11 cellular contexts compared by ENCODE assay signal in the genomic region with DNA sequence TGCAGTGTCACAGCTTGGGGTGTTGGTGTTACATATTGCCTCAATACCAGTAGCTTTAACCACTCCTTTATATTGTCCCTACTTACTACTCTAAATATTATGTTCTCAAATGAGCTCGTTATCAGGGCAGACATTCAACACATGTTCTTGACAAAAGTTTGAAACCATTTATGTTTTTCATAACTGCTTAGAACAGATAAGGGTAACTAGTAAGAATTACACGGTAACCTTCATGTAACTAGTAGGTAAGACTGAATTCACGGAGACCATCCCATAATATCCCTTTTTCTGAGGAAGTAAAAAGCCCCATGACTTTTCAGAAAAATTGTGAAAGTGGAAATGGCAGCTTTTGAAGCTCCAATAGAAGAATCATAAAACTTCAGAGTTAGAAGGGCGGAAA.
"Had no signal": no experiment of that assay in that cellular context is flagged by ENCODE, and none has a peak within 500 bp of the region (broad histone marks: within the 10 kb centered on the region; RNA-seq: fewer than 3 reads in every experiment).

No MANE protein-coding gene starts in this region.

- H3K27ac ChIP-seq: GM23248 had no signal

- H3K9me3 ChIP-seq: HAP-1 had no signal

- FAIRE-seq: H1, H54 had no signal

- H3K4me3 ChIP-seq: GM23248, GM23338, HAP-1 had no signal

- H2AFZ ChIP-seq: GM23248, GM23338 had no signal

- H3K4me1 ChIP-seq: HAP-1 had no signal

- ATAC-seq: GM23338, HCT116 had no signal

- H3K36me3 ChIP-seq: HAP-1 had no signal

- DNase-seq: GM23248, GOT3, H7, H9, HCEC 1CT, HFFc6 had no signal

- H3K9ac ChIP-seq: GM23248 had no signal

- H3K4me2 ChIP-seq: GM23338 had no signal
